Comparison of ENCODE assay signal across 8 cellular contexts in the genomic region with DNA sequence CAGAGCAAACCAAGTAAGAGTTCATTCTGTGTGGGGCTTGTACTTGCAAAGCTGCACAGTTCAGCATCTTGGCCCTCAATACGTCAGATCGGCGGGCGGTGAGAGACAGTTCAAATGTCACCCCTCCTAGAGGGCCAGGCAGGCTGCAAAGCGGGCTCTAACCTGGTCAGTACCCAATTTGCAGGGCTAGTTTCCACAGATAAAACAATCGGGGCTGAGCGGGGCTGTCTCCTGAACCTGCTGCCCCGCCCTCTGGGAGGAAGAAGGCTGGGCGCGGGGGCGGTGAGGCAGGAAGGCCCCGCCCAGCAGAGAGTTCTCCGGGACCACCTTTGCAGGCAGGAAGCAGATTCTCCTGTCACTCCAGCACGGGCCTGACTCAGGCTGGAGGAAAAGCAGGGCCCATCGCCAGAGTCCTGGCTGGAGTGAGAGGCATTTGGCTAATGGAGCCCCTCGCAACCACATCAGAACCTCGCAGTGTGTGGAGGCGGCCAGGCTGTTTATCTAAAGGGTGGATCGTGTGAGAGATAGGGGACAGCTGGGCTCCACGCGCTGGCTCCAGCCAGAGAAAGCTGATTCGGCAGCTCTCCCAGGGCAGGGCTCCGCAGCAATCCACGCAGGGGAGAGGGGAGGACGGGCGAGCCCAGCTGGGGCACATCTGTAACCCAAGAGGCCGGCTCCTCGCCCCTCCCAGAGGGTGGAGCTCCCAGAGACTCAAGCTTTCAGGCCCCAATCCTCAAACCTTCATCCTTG.
DNase-seq lines count a peak whose midpoint lies in the region; ATAC-seq, FAIRE-seq and TF ChIP-seq lines count a peak whose summit lies in the region.

No MANE protein-coding gene starts in this region.

- H3K4me1 ChIP-seq in osteoblast (ENCODE audit: insufficient read depth, low read length) (peaks cover 16% of the 10 kb centered on the region), upper lobe of left lung (peaks cover 9 to 16% (median 14%) of the 10 kb centered on the region in 4 donors)

- no peaks in the 10 kb centered on the region for H3K27me3 ChIP-seq in osteoblast (ENCODE audit: insufficient read depth, low read length)
- H3K27me3 ChIP-seq in upper lobe of left lung = no peaks in the 10 kb centered on the region

- peak in 1 of 4 donors; percentile 58 for TF ChIP-seq EP300 in upper lobe of left lung (IDR thresholded peaks at IDR 0.05)

- WGBS in upper lobe of left lung, 2 donors = 16% methylated on average over 28 of the region's 28 CpGs; no CpG with 5 or more reads in 1 of the 2 donors

- H3K36me3 ChIP-seq in osteoblast (ENCODE audit: insufficient read depth, low read length) = no peaks in the 10 kb centered on the region
- H3K36me3 ChIP-seq in upper lobe of left lung = no peaks in the 10 kb centered on the region

- H2AFZ ChIP-seq in osteoblast (ENCODE audit: low read length) = peak overlapping the region; percentile 76

- H3K27ac ChIP-seq in osteoblast (ENCODE audit: low read depth, low read length) = peak overlapping the region; percentile 68
- peak overlapping the region; percentile 55 to 85 (median 78) for H3K27ac ChIP-seq in upper lobe of left lung

- H3K4me2 ChIP-seq in osteoblast (ENCODE audit: insufficient read depth, low read length) = peak overlapping the region; percentile 77

- no peaks in the 10 kb centered on the region for H3K79me2 ChIP-seq in osteoblast (ENCODE audit: insufficient read depth, low read length)

- peaks cover 4% of the 10 kb centered on the region for H4K20me1 ChIP-seq in osteoblast (ENCODE audit: insufficient read depth, low read length)

- peak; percentile 73 for ATAC-seq in GM18907 (IDR thresholded peaks at IDR 0.05; ENCODE audit: unreplicated experiment)
- peak; percentile 59 for ATAC-seq in HG03139 (IDR thresholded peaks at IDR 0.05; ENCODE audit: unreplicated experiment)
- peak; percentile 86 to 96 for ATAC-seq in upper lobe of left lung (ENCODE audit: low FRiP score in 2 of 2)

- peak in 1 of 4 donors; percentile 36 for TF ChIP-seq POLR2A in upper lobe of left lung (IDR thresholded peaks at IDR 0.05)

- H3K4me3 ChIP-seq in osteoblast (ENCODE audit: insufficient read depth, low read length) (peak overlapping the region; percentile 65), upper lobe of left lung (peak overlapping the region in 3 of 4 donors; percentile 41 to 48 (median 44))

- FAIRE-seq in frontal cortex (lab: Jason Lieb, UNC) = no peak

- DNase-seq in AG08395 (ENCODE audit: low spot score) = peak; percentile 90
- DNase-seq in activated naive CD4-positive, alpha-beta T cell (lab: John Stamatoyannopoulos, UW) = peak in 3 of 4 experiments; percentile 16 to 46 (median 31)
- peak; percentile 18 to 68 for DNase-seq in frontal cortex (ENCODE audit: low spot score in 2 of 2)
- DNase-seq in osteoblast (ENCODE audit: insufficient read length, low spot score, missing footprints) = peak; percentile 96
- DNase-seq in upper lobe of left lung = peak; percentile 68 to 85

- TF ChIP-seq CTCF in osteoblast (IDR thresholded peaks at IDR 0.05; ENCODE audit: extremely low read depth, low read depth, low read length) = no peak
- no peak for TF ChIP-seq CTCF in upper lobe of left lung (IDR thresholded peaks at IDR 0.05)

- H3K9me3 ChIP-seq in osteoblast (ENCODE audit: low read depth, low read length) (no peaks in the 10 kb centered on the region), upper lobe of left lung (no peaks in the 10 kb centered on the region)

TF ChIP-seq in PFSK-1, 5 proteins besides CTCF, POLR2A, EP300 and RAD21:
- TF ChIP-seq SIN3A (IDR thresholded peaks at IDR 0.05; ENCODE audit: borderline replicate concordance, insufficient read depth, low read length) (no peak), POLR2AphosphoS5 (IDR thresholded peaks at IDR 0.05; ENCODE audit: low read depth, low read length) (peak; percentile 70; the same call in 1 of the 2 replicates), TAF1 (IDR thresholded peaks at IDR 0.05; ENCODE audit: borderline replicate concordance, insufficient read depth, low read length) (no peak), FOXP2 (optimal IDR thresholded peaks at IDR 0.05; ENCODE audit: borderline replicate concordance, extremely low read depth, extremely low read length, insufficient read depth) (peak; percentile 54)
- TF ChIP-seq, protein P1, sequence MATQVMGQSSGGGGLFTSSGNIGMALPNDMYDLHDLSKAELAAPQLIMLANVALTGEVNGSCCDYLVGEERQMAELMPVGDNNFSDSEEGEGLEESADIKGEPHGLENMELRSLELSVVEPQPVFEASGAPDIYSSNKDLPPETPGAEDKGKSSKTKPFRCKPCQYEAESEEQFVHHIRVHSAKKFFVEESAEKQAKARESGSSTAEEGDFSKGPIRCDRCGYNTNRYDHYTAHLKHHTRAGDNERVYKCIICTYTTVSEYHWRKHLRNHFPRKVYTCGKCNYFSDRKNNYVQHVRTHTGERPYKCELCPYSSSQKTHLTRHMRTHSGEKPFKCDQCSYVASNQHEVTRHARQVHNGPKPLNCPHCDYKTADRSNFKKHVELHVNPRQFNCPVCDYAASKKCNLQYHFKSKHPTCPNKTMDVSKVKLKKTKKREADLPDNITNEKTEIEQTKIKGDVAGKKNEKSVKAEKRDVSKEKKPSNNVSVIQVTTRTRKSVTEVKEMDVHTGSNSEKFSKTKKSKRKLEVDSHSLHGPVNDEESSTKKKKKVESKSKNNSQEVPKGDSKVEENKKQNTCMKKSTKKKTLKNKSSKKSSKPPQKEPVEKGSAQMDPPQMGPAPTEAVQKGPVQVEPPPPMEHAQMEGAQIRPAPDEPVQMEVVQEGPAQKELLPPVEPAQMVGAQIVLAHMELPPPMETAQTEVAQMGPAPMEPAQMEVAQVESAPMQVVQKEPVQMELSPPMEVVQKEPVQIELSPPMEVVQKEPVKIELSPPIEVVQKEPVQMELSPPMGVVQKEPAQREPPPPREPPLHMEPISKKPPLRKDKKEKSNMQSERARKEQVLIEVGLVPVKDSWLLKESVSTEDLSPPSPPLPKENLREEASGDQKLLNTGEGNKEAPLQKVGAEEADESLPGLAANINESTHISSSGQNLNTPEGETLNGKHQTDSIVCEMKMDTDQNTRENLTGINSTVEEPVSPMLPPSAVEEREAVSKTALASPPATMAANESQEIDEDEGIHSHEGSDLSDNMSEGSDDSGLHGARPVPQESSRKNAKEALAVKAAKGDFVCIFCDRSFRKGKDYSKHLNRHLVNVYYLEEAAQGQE (IDR thresholded peaks at IDR 0.05; ENCODE audit: insufficient read depth in 1 of 2, low read depth in 2 of 2, low read length in 2 of 2) = no peak
TF ChIP-seq in PFSK-1: peak in this region for 2.

Comparison
In these comparisons a context has a peak if more than half of its experiments do, and no peak if none do; other contexts are left out.
1. Peak in every context shown above with its lines: DNase-seq, ATAC-seq, H3K4me3 ChIP-seq and H3K27ac ChIP-seq.
2. DNase-seq: peak in every context shown above with its lines; median percentile 96 in osteoblast; 90 in AG08395; 76 in upper lobe of left lung; 43 in frontal cortex; 31 in activated naive CD4-positive, alpha-beta T cell.